1 cellular context compared by ENCODE assay signal in genomic region chr14:93981316-93981715, GRCh38.
TF ChIP-seq lines count a peak whose summit lies in the region.

No MANE protein-coding gene starts in this region.

TF ChIP-seq in GM12878, 131 proteins besides CTCF, POLR2A, EP300 and RAD21 (continues in another document):
- TF ChIP-seq EED (IDR thresholded peaks at IDR 0.05; ENCODE audit: low read depth) (no peak), ZNF687 (IDR thresholded peaks at IDR 0.05) (peak; percentile 85), POLR2AphosphoS5 (IDR thresholded peaks at IDR 0.05; ENCODE audit: low read length) (no peak), ATF7 (IDR thresholded peaks at IDR 0.05; ENCODE audit: low read depth) (no peak), RCOR1 (conservative IDR thresholded peaks at IDR 0.05; ENCODE audit: low read depth, low read length) (no peak), NR2C2 (IDR thresholded peaks at IDR 0.05; ENCODE audit: borderline replicate concordance, control insufficient read depth, insufficient read length, low read depth) (no peak), NKRF (conservative IDR thresholded peaks at IDR 0.05) (no peak), SMARCA5 (IDR thresholded peaks at IDR 0.05) (no peak), BMI1 (IDR thresholded peaks at IDR 0.05; ENCODE audit: borderline replicate concordance) (no peak), BACH1 (IDR thresholded peaks at IDR 0.05; ENCODE audit: borderline replicate concordance) (no peak), ZNF592 (IDR thresholded peaks at IDR 0.05) (no peak), ZNF274 (IDR thresholded peaks at IDR 0.05; ENCODE audit: insufficient read depth, insufficient read length) (no peak), GATAD2B (conservative IDR thresholded peaks at IDR 0.05; ENCODE audit: low read depth) (0 out of 2 replicates have a peak, but pooled peaks have one; percentile 42), IKZF1 (conservative IDR thresholded peaks at IDR 0.05) (peak; percentile 61), MEF2B (IDR thresholded peaks at IDR 0.05; ENCODE audit: partially characterized antibody, poor library complexity, severe bottlenecking) (peak; percentile 27), SIX5 (IDR thresholded peaks at IDR 0.05; ENCODE audit: low read depth, low read length, severe bottlenecking) (no peak), TARDBP (IDR thresholded peaks at IDR 0.05; ENCODE audit: borderline replicate concordance) (no peak), MYC (IDR thresholded peaks at IDR 0.05; ENCODE audit: insufficient read depth, insufficient read length, insufficient replicate concordance, low read length, severe bottlenecking) (no peak), RFX5 (IDR thresholded peaks at IDR 0.05; ENCODE audit: low read depth, low read length) (no peak), STAT1 (conservative IDR thresholded peaks at IDR 0.05) (no peak), RAD51 (IDR thresholded peaks at IDR 0.05) (no peak), IKZF2 (IDR thresholded peaks at IDR 0.05) (peak in 1 of 2 experiments; percentile 49; a peak in 2 of 4 replicates), USF2 (IDR thresholded peaks at IDR 0.05; ENCODE audit: borderline replicate concordance, low read depth, low read length) (no peak), KDM1A (IDR thresholded peaks at IDR 0.05; ENCODE audit: borderline replicate concordance) (no peak), HCFC1 (IDR thresholded peaks at IDR 0.05; ENCODE audit: low read length) (no peak), IRF5 (IDR thresholded peaks at IDR 0.05; ENCODE audit: borderline replicate concordance) (no peak), TCF12 (IDR thresholded peaks at IDR 0.05; ENCODE audit: low read depth, low read length) (0 out of 2 replicates have a peak, but pooled peaks have one; percentile 5), JUNB (IDR thresholded peaks at IDR 0.05) (no peak), GABPA (IDR thresholded peaks at IDR 0.05; ENCODE audit: low read depth) (no peak), NR2F1 (conservative IDR thresholded peaks at IDR 0.05) (no peak), HDGF (IDR thresholded peaks at IDR 0.05) (no peak), DPF2 (IDR thresholded peaks at IDR 0.05) (0 out of 2 replicates have a peak, but pooled peaks have one; percentile 26), IRF4 (IDR thresholded peaks at IDR 0.05; ENCODE audit: low read depth, low read length) (no peak), E4F1 (IDR thresholded peaks at IDR 0.05; ENCODE audit: borderline replicate concordance, partially characterized antibody) (no peak), NFXL1 (IDR thresholded peaks at IDR 0.05; ENCODE audit: borderline replicate concordance) (no peak)
- TF ChIP-seq, protein P1, sequence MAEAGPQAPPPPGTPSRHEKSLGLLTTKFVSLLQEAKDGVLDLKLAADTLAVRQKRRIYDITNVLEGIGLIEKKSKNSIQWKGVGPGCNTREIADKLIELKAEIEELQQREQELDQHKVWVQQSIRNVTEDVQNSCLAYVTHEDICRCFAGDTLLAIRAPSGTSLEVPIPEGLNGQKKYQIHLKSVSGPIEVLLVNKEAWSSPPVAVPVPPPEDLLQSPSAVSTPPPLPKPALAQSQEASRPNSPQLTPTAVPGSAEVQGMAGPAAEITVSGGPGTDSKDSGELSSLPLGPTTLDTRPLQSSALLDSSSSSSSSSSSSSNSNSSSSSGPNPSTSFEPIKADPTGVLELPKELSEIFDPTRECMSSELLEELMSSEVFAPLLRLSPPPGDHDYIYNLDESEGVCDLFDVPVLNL (IDR thresholded peaks at IDR 0.05; ENCODE audit: low read depth, low read length), result no peak
- TF ChIP-seq, protein P2, sequence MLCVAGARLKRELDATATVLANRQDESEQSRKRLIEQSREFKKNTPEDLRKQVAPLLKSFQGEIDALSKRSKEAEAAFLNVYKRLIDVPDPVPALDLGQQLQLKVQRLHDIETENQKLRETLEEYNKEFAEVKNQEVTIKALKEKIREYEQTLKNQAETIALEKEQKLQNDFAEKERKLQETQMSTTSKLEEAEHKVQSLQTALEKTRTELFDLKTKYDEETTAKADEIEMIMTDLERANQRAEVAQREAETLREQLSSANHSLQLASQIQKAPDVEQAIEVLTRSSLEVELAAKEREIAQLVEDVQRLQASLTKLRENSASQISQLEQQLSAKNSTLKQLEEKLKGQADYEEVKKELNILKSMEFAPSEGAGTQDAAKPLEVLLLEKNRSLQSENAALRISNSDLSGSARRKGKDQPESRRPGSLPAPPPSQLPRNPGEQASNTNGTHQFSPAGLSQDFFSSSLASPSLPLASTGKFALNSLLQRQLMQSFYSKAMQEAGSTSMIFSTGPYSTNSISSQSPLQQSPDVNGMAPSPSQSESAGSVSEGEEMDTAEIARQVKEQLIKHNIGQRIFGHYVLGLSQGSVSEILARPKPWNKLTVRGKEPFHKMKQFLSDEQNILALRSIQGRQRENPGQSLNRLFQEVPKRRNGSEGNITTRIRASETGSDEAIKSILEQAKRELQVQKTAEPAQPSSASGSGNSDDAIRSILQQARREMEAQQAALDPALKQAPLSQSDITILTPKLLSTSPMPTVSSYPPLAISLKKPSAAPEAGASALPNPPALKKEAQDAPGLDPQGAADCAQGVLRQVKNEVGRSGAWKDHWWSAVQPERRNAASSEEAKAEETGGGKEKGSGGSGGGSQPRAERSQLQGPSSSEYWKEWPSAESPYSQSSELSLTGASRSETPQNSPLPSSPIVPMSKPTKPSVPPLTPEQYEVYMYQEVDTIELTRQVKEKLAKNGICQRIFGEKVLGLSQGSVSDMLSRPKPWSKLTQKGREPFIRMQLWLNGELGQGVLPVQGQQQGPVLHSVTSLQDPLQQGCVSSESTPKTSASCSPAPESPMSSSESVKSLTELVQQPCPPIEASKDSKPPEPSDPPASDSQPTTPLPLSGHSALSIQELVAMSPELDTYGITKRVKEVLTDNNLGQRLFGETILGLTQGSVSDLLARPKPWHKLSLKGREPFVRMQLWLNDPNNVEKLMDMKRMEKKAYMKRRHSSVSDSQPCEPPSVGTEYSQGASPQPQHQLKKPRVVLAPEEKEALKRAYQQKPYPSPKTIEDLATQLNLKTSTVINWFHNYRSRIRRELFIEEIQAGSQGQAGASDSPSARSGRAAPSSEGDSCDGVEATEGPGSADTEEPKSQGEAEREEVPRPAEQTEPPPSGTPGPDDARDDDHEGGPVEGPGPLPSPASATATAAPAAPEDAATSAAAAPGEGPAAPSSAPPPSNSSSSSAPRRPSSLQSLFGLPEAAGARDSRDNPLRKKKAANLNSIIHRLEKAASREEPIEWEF (IDR thresholded peaks at IDR 0.05; ENCODE audit: insufficient replicate concordance, low read depth, low read length), result no peak
